ENCODE assay signal across 13 cellular contexts in the genomic region with DNA sequence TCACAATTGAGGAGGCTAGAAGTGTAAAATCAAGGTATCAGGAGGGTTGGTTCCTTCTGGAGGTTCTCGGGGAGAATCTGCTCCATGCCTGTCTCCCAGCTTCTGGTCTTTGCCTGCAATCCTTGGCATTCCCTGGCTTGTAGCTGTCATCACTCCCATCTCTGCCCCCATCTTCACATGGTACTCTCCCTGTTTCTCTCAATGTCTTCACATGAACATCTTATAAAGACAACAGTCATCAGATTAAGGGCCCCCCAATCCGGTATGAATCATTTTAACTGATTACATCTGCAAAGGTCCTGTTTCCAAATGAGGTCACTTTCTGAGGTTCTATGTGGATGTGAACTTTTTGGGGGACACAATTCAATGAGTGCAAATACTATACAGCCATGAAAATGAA.
DNase-seq lines count a peak whose midpoint lies in the region; ATAC-seq, FAIRE-seq and TF ChIP-seq lines count a peak whose summit lies in the region.
"Had no signal": no experiment of that assay in that cellular context is flagged by ENCODE, and none has a peak within 500 bp of the region (broad histone marks: within the 10 kb centered on the region; RNA-seq: fewer than 3 reads in every experiment).

No MANE protein-coding gene starts in this region.

- no peak for TF ChIP-seq RAD21 in HepG2 (CRISPR knock-in tag; IDR thresholded peaks at IDR 0.05)

- H3K27me3 ChIP-seq in HepG2 (ENCODE audit: control insufficient read depth in 1 of 2, insufficient read depth in 2 of 2, low read length in 2 of 2) = no peaks in the 10 kb centered on the region
- no peaks in the 10 kb centered on the region for H3K27me3 ChIP-seq in right lobe of liver
- H3K27me3 ChIP-seq in dorsolateral prefrontal cortex = no peaks in the 10 kb centered on the region
- no peaks in the 10 kb centered on the region for H3K27me3 ChIP-seq in ovary
- H3K27me3 ChIP-seq in vagina = no peaks in the 10 kb centered on the region
- H3K27me3 ChIP-seq: ascending aorta had no signal

- no peaks in the 10 kb centered on the region for H3K9me3 ChIP-seq in HepG2 (ENCODE audit: low read length)
- H3K9me3 ChIP-seq in right lobe of liver = no peaks in the 10 kb centered on the region
- H3K9me3 ChIP-seq in ovary = no peaks in the 10 kb centered on the region
- H3K9me3 ChIP-seq in vagina = no peaks in the 10 kb centered on the region
- H3K9me3 ChIP-seq: ascending aorta had no signal

- intact Hi-C loops in HepG2 (cut with micrococcal nuclease; ENCODE audit: unreplicated experiment) (loop anchor here (5.0 to 10.0 kb wide), 2 partner anchors 186 to 457 kb away; a partner anchor contains a TSS), right lobe of liver (cut with DNase I) (no loop called here), dorsolateral prefrontal cortex (cut with DNase I) (no loop called here), ovary (cut with DNase I) (no loop called here), vagina (cut with DNase I) (no loop called here), sciatic nerve (cut with DNase I) (no loop called here)

- 100% methylated on average over 2 of the region's 2 CpGs for WGBS in HepG2 (ENCODE audit: low lambda C conversion rate)
- WGBS in right lobe of liver (ENCODE audit: insufficient coverage, low coverage, low lambda C conversion rate, missing lambda C conversion rate) = 86% methylated on average over 2 of the region's 2 CpGs
- 80 to 89% (median 87%) methylated on average over 2 of the region's 2 CpGs for WGBS in ovary, 3 donors

- CTCF ChIA-PET in HepG2 (lab: Yijun Ruan, JAX; ENCODE audit: low intra/inter-chr PET ratio, low total read pairs) = no interaction called here

- DNase-seq in HepG2 (ENCODE audit: low spot score) (no peak), right lobe of liver (no peak), dorsolateral prefrontal cortex (no peak), ovary (no peak), vagina (ENCODE audit: extremely low spot score in 2 of 2) (no peak), sciatic nerve (ENCODE audit: low spot score) (no peak), NCI-H146 (lab: John Stamatoyannopoulos, UW) (no peak)
- no peak for DNase-seq in activated T-cell treated with anti-CD3 and anti-CD28 coated beads, Interleukin-2, amount 50 U/mL, for 1 hour
- DNase-seq: activated B cell treated with CpG ODN at 0.5 μM for 24 hours; activated effector memory CD4-positive, alpha-beta T cell treated with anti-CD3 and anti-CD28 coated beads, Interleukin-2, amount 50 U/mL, for 16 hours; GF-D8; naive thymus-derived CD8-positive, alpha-beta T cell had no signal

- in situ Hi-C loops in HepG2 (cut with HindIII; ENCODE audit: extremely low pct_ligation_motif_present, low pct_unique_long_range_greater_than_20kb) = no loop called here

- H3K4me1 ChIP-seq in HepG2 (ENCODE audit: insufficient read depth, low read length) (peaks cover 47% of the 10 kb centered on the region), right lobe of liver (peaks cover 0 to 8% (median 3%) of the 10 kb centered on the region in 4 donors), ovary (ENCODE audit: insufficient read depth) (peaks cover 20% of the 10 kb centered on the region), vagina (peaks cover 32% of the 10 kb centered on the region)

- TF ChIP-seq CTCF in HepG2 (CRISPR knock-in tag; IDR thresholded peaks at IDR 0.05) (no peak), right lobe of liver (IDR thresholded peaks at IDR 0.05) (no peak), dorsolateral prefrontal cortex (IDR thresholded peaks at IDR 0.05 in 54 of 56, conservative IDR thresholded peaks at IDR 0.05 in 2 of 56; ENCODE audit: low read depth in 1 of 56, partially characterized antibody in 56 of 56) (no peak), ovary (IDR thresholded peaks at IDR 0.05) (no peak), vagina (IDR thresholded peaks at IDR 0.05) (no peak)

- TF ChIP-seq POLR2A in HepG2 (IDR thresholded peaks at IDR 0.05; ENCODE audit: insufficient read depth in 1 of 2, low read depth in 2 of 2, low read length in 2 of 2) (no peak), right lobe of liver (IDR thresholded peaks at IDR 0.05) (no peak), ovary (IDR thresholded peaks at IDR 0.05) (no peak), vagina (IDR thresholded peaks at IDR 0.05) (no peak)

- ATAC-seq in HepG2 (no peak), right lobe of liver (no peak), sciatic nerve (no peak)
- ATAC-seq: naive thymus-derived CD8-positive, alpha-beta T cell had no signal

- H3K4me3 ChIP-seq in HepG2 (replicated peaks in 1 of 3; ENCODE audit: insufficient read depth in 1 of 3, low read depth in 2 of 3, low read length in 3 of 3) = no peak overlapping the region
- H3K4me3 ChIP-seq in right lobe of liver = no peak overlapping the region
- H3K4me3 ChIP-seq in dorsolateral prefrontal cortex = no peak overlapping the region
- no peak overlapping the region for H3K4me3 ChIP-seq in ovary
- no peak overlapping the region for H3K4me3 ChIP-seq in vagina
- H3K4me3 ChIP-seq: ascending aorta had no signal

- TF ChIP-seq EP300 in HepG2 (IDR thresholded peaks at IDR 0.05; ENCODE audit: low read depth in 2 of 2, low read length in 2 of 2) = no peak
- no peak for TF ChIP-seq EP300 in HepG2 (CRISPR knock-in tag; IDR thresholded peaks at IDR 0.05; ENCODE audit: borderline replicate concordance)
- no peak for TF ChIP-seq EP300 in ovary (IDR thresholded peaks at IDR 0.05)

- H3K27ac ChIP-seq in HepG2 (ENCODE audit: extremely low read length, insufficient read depth, low read length) (peak overlapping the region; percentile 65), right lobe of liver (peak overlapping the region in 1 of 3 donors; percentile 79), dorsolateral prefrontal cortex (peak overlapping the region; percentile 11 to 99 (median 94)), ovary (peak overlapping the region; percentile 60 to 85), vagina (peak overlapping the region; percentile 79)

- FAIRE-seq in HepG2 (lab: Jason Lieb, UNC) = no peak

- H3K4me2 ChIP-seq in HepG2 (ENCODE audit: low read depth, low read length) = no peak overlapping the region

- H3K9ac ChIP-seq in HepG2 (ENCODE audit: insufficient read depth, low read depth, low read length) = no peak overlapping the region

- no TSS peak for BruUV-seq in HepG2 (replicated peaks; lab: Mats Ljungman, UMichigan)

- H3K79me2 ChIP-seq in HepG2 (ENCODE audit: insufficient read depth, low read length) = no peaks in the 10 kb centered on the region

- H3K36me3 ChIP-seq in HepG2 (replicated peaks in 1 of 2; ENCODE audit: control insufficient read depth in 1 of 2, insufficient read depth in 2 of 2, low read length in 2 of 2) (no peaks in the 10 kb centered on the region), right lobe of liver (no peaks in the 10 kb centered on the region), ovary (no peaks in the 10 kb centered on the region), vagina (no peaks in the 10 kb centered on the region)
- H3K36me3 ChIP-seq: ascending aorta had no signal

- POLR2A ChIA-PET in HepG2 (lab: Yijun Ruan, JAX) = interaction anchor here (1.7 to 4.0 kb wide), 3 partner anchors 9 to 190 kb away, joined by 3 to 60 read pairs (median 22); a partner anchor contains a TSS

- no peak overlapping the region for H2AFZ ChIP-seq in HepG2 (ENCODE audit: low read length)

- no peaks in the 10 kb centered on the region for H4K20me1 ChIP-seq in HepG2 (ENCODE audit: insufficient read depth, low read length)

TF ChIP-seq in HepG2, 621 proteins besides CTCF, POLR2A, EP300 and RAD21:
- TF ChIP-seq, protein P1, sequence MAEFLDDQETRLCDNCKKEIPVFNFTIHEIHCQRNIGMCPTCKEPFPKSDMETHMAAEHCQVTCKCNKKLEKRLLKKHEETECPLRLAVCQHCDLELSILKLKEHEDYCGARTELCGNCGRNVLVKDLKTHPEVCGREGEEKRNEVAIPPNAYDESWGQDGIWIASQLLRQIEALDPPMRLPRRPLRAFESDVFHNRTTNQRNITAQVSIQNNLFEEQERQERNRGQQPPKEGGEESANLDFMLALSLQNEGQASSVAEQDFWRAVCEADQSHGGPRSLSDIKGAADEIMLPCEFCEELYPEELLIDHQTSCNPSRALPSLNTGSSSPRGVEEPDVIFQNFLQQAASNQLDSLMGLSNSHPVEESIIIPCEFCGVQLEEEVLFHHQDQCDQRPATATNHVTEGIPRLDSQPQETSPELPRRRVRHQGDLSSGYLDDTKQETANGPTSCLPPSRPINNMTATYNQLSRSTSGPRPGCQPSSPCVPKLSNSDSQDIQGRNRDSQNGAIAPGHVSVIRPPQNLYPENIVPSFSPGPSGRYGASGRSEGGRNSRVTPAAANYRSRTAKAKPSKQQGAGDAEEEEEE (CRISPR knock-in tag; IDR thresholded peaks at IDR 0.05; ENCODE audit: borderline replicate concordance) = no peak
- TF ChIP-seq SKI (IDR thresholded peaks at IDR 0.05; ENCODE audit: partially characterized antibody) (no peak), ZNF530 (CRISPR knock-in tag; IDR thresholded peaks at IDR 0.05; ENCODE audit: low read depth) (no peak), ZNF337 (CRISPR knock-in tag; IDR thresholded peaks at IDR 0.05; ENCODE audit: borderline replicate concordance, low read depth) (no peak), ZBTB21 (CRISPR knock-in tag; IDR thresholded peaks at IDR 0.05) (no peak), SMAD3 (CRISPR knock-in tag; IDR thresholded peaks at IDR 0.05) (no peak), ZNF274 (CRISPR knock-in tag; IDR thresholded peaks at IDR 0.05) (no peak), ZFX (CRISPR knock-in tag; IDR thresholded peaks at IDR 0.05; ENCODE audit: low read depth) (no peak)
